Comparison of ENCODE assay signal across 12 cellular contexts in genomic region chr1:15245593-15246325, GRCh38. TPM values are rescaled to one million over a fixed set of nuclear protein-coding genes. Genes with fewer than 3 reads are reported as not detected.
DNase-seq lines count a peak whose midpoint lies in the region; ATAC-seq and TF ChIP-seq lines count a peak whose summit lies in the region.
"Had no signal": no experiment of that assay in that cellular context is flagged by ENCODE, and none has a peak within 500 bp of the region (broad histone marks: within the 10 kb centered on the region; RNA-seq: fewer than 3 reads in every experiment).

No MANE protein-coding gene starts in this region.

- DNase-seq in GM04503 (ENCODE audit: low read depth) (peak; percentile 51), SKM-1 (lab: John Stamatoyannopoulos, UW; ENCODE audit: unreplicated experiment) (peak; percentile 76), fibroblast of lung (ENCODE audit: low read depth in 2 of 2) (peak; percentile 44 to 51), renal cortical epithelial cell (ENCODE audit: low read depth) (peak; percentile 23), 8988T (no peak), NCI-H774 (lab: John Stamatoyannopoulos, UW) (no peak)
- DNase-seq: activated T-cell treated with anti-CD3 and anti-CD28 coated beads, Interleukin-2, amount 50 U/mL, for 48 hours; kidney glomerular epithelial cell; T-helper 9 cell had no signal

- H3K4me1 ChIP-seq in fibroblast of lung (ENCODE audit: control insufficient read depth, extremely low read depth, insufficient read depth, low read length), result peaks cover 10% of the 10 kb centered on the region

- no peaks in the 10 kb centered on the region for H3K36me3 ChIP-seq in fibroblast of lung (ENCODE audit: control insufficient read depth, insufficient read depth, low read length)

- H3K27me3 ChIP-seq in fibroblast of lung (ENCODE audit: control insufficient read depth, insufficient read depth, low read length), result peaks cover 6% of the 10 kb centered on the region

- TF ChIP-seq CTCF in fibroblast of lung (conservative IDR thresholded peaks at IDR 0.05 in 1 of 2, IDR thresholded peaks at IDR 0.05 in 1 of 2; ENCODE audit: low read depth in 1 of 2, low read length in 2 of 2), result no peak

- no peaks in the 10 kb centered on the region for H3K9me3 ChIP-seq in fibroblast of lung (ENCODE audit: control insufficient read depth, insufficient read depth, low read depth, low read length)

- ATAC-seq in GM18870 (IDR thresholded peaks at IDR 0.05; ENCODE audit: unreplicated experiment), result no peak
- ATAC-seq in HG02759 (IDR thresholded peaks at IDR 0.05; ENCODE audit: unreplicated experiment), result no peak

- H2AFZ ChIP-seq in fibroblast of lung (ENCODE audit: low read length), result no peak overlapping the region

- H4K20me1 ChIP-seq in fibroblast of lung (ENCODE audit: control insufficient read depth, extremely low read depth, insufficient read depth, low read length), result no peaks in the 10 kb centered on the region

- no peak overlapping the region for H3K9ac ChIP-seq in fibroblast of lung (ENCODE audit: insufficient read depth, low read length)
- H3K9ac ChIP-seq: KMS-11 had no signal

- no peak overlapping the region for H3K27ac ChIP-seq in fibroblast of lung (ENCODE audit: insufficient read depth, low read length)
- H3K27ac ChIP-seq: KMS-11 had no signal

- no peak overlapping the region for H3K4me3 ChIP-seq in fibroblast of lung (replicated peaks in 1 of 4; ENCODE audit: control extremely low read depth in 1 of 4, insufficient read depth in 1 of 4, low read depth in 3 of 4, low read length in 4 of 4)

- no peak overlapping the region for H3K4me2 ChIP-seq in fibroblast of lung (ENCODE audit: extremely low read depth, insufficient read depth, low read length)

- H3K79me2 ChIP-seq in fibroblast of lung (ENCODE audit: control insufficient read depth, insufficient read depth, low read length), result no peaks in the 10 kb centered on the region

RNA-seq across cellular contexts. Expression of gene FHAD1, which starts 1.3 kb away (rescaled TPM):
- total RNA-seq in fibroblast of lung (0.66 and 0.77 TPM in 2 replicates), renal cortical epithelial cell (1.3 TPM in 1 of 2 replicates, not detected in the other)
- 0.09 and 0.37 TPM in 2 replicates for polyA plus RNA-seq in fibroblast of lung
- polyA plus RNA-seq in fibroblast of lung (2012), result 0.19 and 0.37 TPM in 2 replicates
- not detected in 2 replicates for polyA minus RNA-seq in fibroblast of lung (ENCODE audit: low replicate concordance)

Comparison
In these comparisons a context has a peak if more than half of its experiments do, and no peak if none do; other contexts are left out.
1. DNase-seq: peak in GM04503 (single experiment), SKM-1 (single experiment), fibroblast of lung (2 of 2) and renal cortical epithelial cell (single experiment); none in 8988T (single experiment) and NCI-H774 (single experiment).